ENCODE assay signal across 16 cellular contexts in the genomic region with DNA sequence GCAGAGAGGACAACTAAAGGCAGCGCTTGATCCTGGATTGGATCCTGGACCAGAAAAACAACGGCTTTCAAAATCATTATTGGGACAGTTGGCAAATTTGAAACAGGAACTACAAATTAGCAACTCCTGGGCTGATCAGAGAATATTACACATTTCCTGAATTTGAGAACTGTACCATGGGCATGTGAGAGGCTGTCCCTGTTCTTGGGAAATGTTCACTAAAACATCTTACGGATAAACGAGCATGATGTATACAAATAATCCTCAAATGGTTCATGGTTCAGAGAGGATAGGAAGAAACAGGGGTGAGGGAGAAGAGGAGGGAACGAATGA. TPM values are rescaled to one million over a fixed set of nuclear protein-coding genes. Genes with fewer than 3 reads are reported as not detected.
A peak's percentile ranks its signal among the peaks of the same experiment; 100 is the strongest.
DNase-seq lines count a peak whose midpoint lies in the region; TF ChIP-seq lines count a peak whose summit lies in the region.
"Had no signal": no experiment of that assay in that cellular context is flagged by ENCODE, and none has a peak within 500 bp of the region (broad histone marks: within the 10 kb centered on the region; RNA-seq: fewer than 3 reads in every experiment).

No MANE protein-coding gene starts in this region.

- no peak overlapping the region for H2BK5ac ChIP-seq in mesenchymal stem cell (ENCODE audit: low read depth, low read length, poor library complexity, severe bottlenecking)

- H3K4me3 Mint-ChIP-seq in activated T-helper 2 cell treated with anti-CD3 and anti-CD28 coated beads, Interferon-gamma antibody, Interleukin-2, Interleukin-4, amounts not matched to agents 10 μg/mL and 5 μg/mL and 100 μg/mL, durations not matched to agents 14 hours and 24 hours and 36 hours (ENCODE audit: low read depth): no peak overlapping the region
- no peak overlapping the region for H3K4me3 Mint-ChIP-seq in osteocyte (ENCODE audit: unreplicated experiment)

- H3K27ac ChIP-seq in mesenchymal stem cell (ENCODE audit: low read length, poor library complexity, severe bottlenecking) (peak overlapping the region; percentile 96), uterus (peak overlapping the region; percentile 76 to 82)

- intact Hi-C loops in activated T-helper 2 cell treated with anti-CD3 and anti-CD28 coated beads, Interferon-gamma antibody, Interleukin-2, Interleukin-4, amounts not matched to agents 10 μg/mL and 5 μg/mL and 100 μg/mL, durations not matched to agents 14 hours and 24 hours and 36 hours (cut with micrococcal nuclease): no loop called here
- intact Hi-C loops in uterus (cut with DNase I; ENCODE audit: low total_unique reads): no loop called here

- peaks cover 32% of the 10 kb centered on the region for H3K4me1 Mint-ChIP-seq in activated T-helper 2 cell treated with anti-CD3 and anti-CD28 coated beads, Interferon-gamma antibody, Interleukin-2, Interleukin-4, amounts not matched to agents 10 μg/mL and 5 μg/mL and 100 μg/mL, durations not matched to agents 14 hours and 24 hours and 36 hours (ENCODE audit: low read depth)
- peaks cover 5% of the 10 kb centered on the region for H3K4me1 Mint-ChIP-seq in osteocyte (ENCODE audit: unreplicated experiment)

- H3K27me3 ChIP-seq in mesenchymal stem cell (ENCODE audit: control insufficient read depth in 1 of 2, insufficient read depth in 1 of 2, low read length in 2 of 2) (no peaks in the 10 kb centered on the region), uterus (no peaks in the 10 kb centered on the region)

- H3K9ac ChIP-seq in mesenchymal stem cell (ENCODE audit: low read length): peak overlapping the region; percentile 37

- no peak overlapping the region for H4K91ac ChIP-seq in mesenchymal stem cell (ENCODE audit: low read length)

- 94% methylated on average over 5 of the region's 5 CpGs for WGBS in mesenchymal stem cell

- no peak overlapping the region for H2BK15ac ChIP-seq in mesenchymal stem cell (ENCODE audit: low read depth, poor library complexity, severe bottlenecking)

- H2AFZ ChIP-seq in mesenchymal stem cell (ENCODE audit: low read depth, low read length): no peak overlapping the region

- peak overlapping the region; percentile 51 for H2AK5ac ChIP-seq in mesenchymal stem cell (ENCODE audit: low read length, severe bottlenecking)

- no peaks in the 10 kb centered on the region for H3K9me3 ChIP-seq in mesenchymal stem cell (ENCODE audit: control insufficient read depth, low read length)
- H3K9me3 ChIP-seq in uterus: no peaks in the 10 kb centered on the region

- H3K4me1 ChIP-seq in mesenchymal stem cell (ENCODE audit: control insufficient read depth, insufficient read depth, low read depth, low read length): peaks cover 40% of the 10 kb centered on the region
- no peaks in the 10 kb centered on the region for H3K4me1 ChIP-seq in uterus

- DNase-seq in SKM-1 treated with dmso at 0.1 percent for 144 hours (lab: John Stamatoyannopoulos, UW; ENCODE audit: unreplicated experiment) (peak; percentile 22), SKM-1 (lab: John Stamatoyannopoulos, UW; ENCODE audit: unreplicated experiment) (no peak), mesenchymal stem cell (no peak), uterus (no peak), NCI-H128 (lab: John Stamatoyannopoulos, UW; ENCODE audit: unreplicated experiment) (no peak), osteocyte (ENCODE audit: extremely low spot score, unreplicated experiment) (no peak), cerebellar nuclear complex (lab: John Stamatoyannopoulos, UW) (no peak)
- DNase-seq in activated T-helper 2 cell treated with anti-CD3 and anti-CD28 coated beads, Interferon-gamma antibody, Interleukin-2, Interleukin-4, amounts not matched to agents 10 μg/mL and 5 μg/mL and 100 μg/mL, durations not matched to agents 14 hours and 24 hours and 36 hours (ENCODE audit: low spot score): no peak
- DNase-seq: effector memory CD4-positive, alpha-beta T cell; foreskin melanocyte; NCI-H1694 treated with DMSO at 0.1 percent for 48 hours; NCI-H510A treated with DMSO at 0.1 percent for 48 hours; RPMI8226; stimulated activated CD4-positive, alpha-beta T cell treated with anti-CD3 and anti-CD28 coated beads, Interleukin-1b, Interleukin-23, amount 100 ng/mL, for 48 hours; T1000 had no signal

- no peak overlapping the region for H3K14ac ChIP-seq in mesenchymal stem cell (ENCODE audit: low read length in 2 of 2)

- H3K4me2 ChIP-seq in mesenchymal stem cell (ENCODE audit: low read length, poor library complexity, severe bottlenecking): no peak overlapping the region

- H3K4me3 ChIP-seq in mesenchymal stem cell (ENCODE audit: insufficient read depth in 1 of 2, low read depth in 1 of 2, low read length in 2 of 2): peak overlapping the region in 1 of 2 experiments; percentile 0
- H3K4me3 ChIP-seq in uterus: no peak overlapping the region
- H3K4me3 ChIP-seq: K562 had no signal

- no peak overlapping the region for H2BK12ac ChIP-seq in mesenchymal stem cell (ENCODE audit: low read length in 2 of 2)

- H3K4ac ChIP-seq in mesenchymal stem cell (ENCODE audit: low read depth in 1 of 2, low read length in 2 of 2): no peak overlapping the region

- TF ChIP-seq CTCF in uterus (IDR thresholded peaks at IDR 0.05) (no peak), osteocyte (IDR thresholded peaks at IDR 0.05) (no peak)

- H3K36me3 ChIP-seq in mesenchymal stem cell (ENCODE audit: control insufficient read depth in 1 of 2, insufficient read depth in 2 of 2, low read depth in 1 of 2, low read length in 2 of 2) (peaks cover 22 to 24% of the 10 kb centered on the region in 2 experiments), uterus (no peaks in the 10 kb centered on the region)

- peaks cover 13% of the 10 kb centered on the region for H3K79me1 ChIP-seq in mesenchymal stem cell (replicated peaks; ENCODE audit: low read length, poor library complexity, severe bottlenecking)

- H3K9me3 Mint-ChIP-seq in activated T-helper 2 cell treated with anti-CD3 and anti-CD28 coated beads, Interferon-gamma antibody, Interleukin-2, Interleukin-4, amounts not matched to agents 10 μg/mL and 5 μg/mL and 100 μg/mL, durations not matched to agents 14 hours and 24 hours and 36 hours: no peaks in the 10 kb centered on the region
- no peaks in the 10 kb centered on the region for H3K9me3 Mint-ChIP-seq in osteocyte (ENCODE audit: unreplicated experiment)

- H3K27ac Mint-ChIP-seq in activated T-helper 2 cell treated with anti-CD3 and anti-CD28 coated beads, Interferon-gamma antibody, Interleukin-2, Interleukin-4, amounts not matched to agents 10 μg/mL and 5 μg/mL and 100 μg/mL, durations not matched to agents 14 hours and 24 hours and 36 hours: peak overlapping the region; percentile 67
- no peak overlapping the region for H3K27ac Mint-ChIP-seq in osteocyte (ENCODE audit: unreplicated experiment)

- H2BK120ac ChIP-seq in mesenchymal stem cell (ENCODE audit: low read depth, low read length): no peak overlapping the region

- H4K8ac ChIP-seq in mesenchymal stem cell (ENCODE audit: low read length): no peak overlapping the region

- H3K23ac ChIP-seq in mesenchymal stem cell (ENCODE audit: low read length in 2 of 2): no peak overlapping the region

- no peaks in the 10 kb centered on the region for H3K27me3 Mint-ChIP-seq in activated T-helper 2 cell treated with anti-CD3 and anti-CD28 coated beads, Interferon-gamma antibody, Interleukin-2, Interleukin-4, amounts not matched to agents 10 μg/mL and 5 μg/mL and 100 μg/mL, durations not matched to agents 14 hours and 24 hours and 36 hours (ENCODE audit: low read depth)
- no peaks in the 10 kb centered on the region for H3K27me3 Mint-ChIP-seq in osteocyte (ENCODE audit: unreplicated experiment)

- H3K18ac ChIP-seq in mesenchymal stem cell (ENCODE audit: low read depth in 1 of 2, low read length in 2 of 2): no peak overlapping the region

- no peak for TF ChIP-seq POLR2A in uterus (IDR thresholded peaks at IDR 0.05)

- peaks cover 36% of the 10 kb centered on the region for H3K36me3 Mint-ChIP-seq in activated T-helper 2 cell treated with anti-CD3 and anti-CD28 coated beads, Interferon-gamma antibody, Interleukin-2, Interleukin-4, amounts not matched to agents 10 μg/mL and 5 μg/mL and 100 μg/mL, durations not matched to agents 14 hours and 24 hours and 36 hours (ENCODE audit: low read depth)
- peaks cover 16% of the 10 kb centered on the region for H3K36me3 Mint-ChIP-seq in osteocyte (ENCODE audit: unreplicated experiment)

RNA-seq across cellular contexts. Expression of gene ITGAE, which starts 2.3 kb away (rescaled TPM):
- 36.2 and 42.4 TPM in 2 replicates for total RNA-seq in activated T-helper 2 cell treated with anti-CD3 and anti-CD28 coated beads, Interferon-gamma antibody, Interleukin-2, Interleukin-4, amounts not matched to agents 10 μg/mL and 5 μg/mL and 100 μg/mL, durations not matched to agents 14 hours and 24 hours and 36 hours
- 70.1 TPM for polyA plus RNA-seq in mesenchymal stem cell (2013, experiment 1 of 2)
- 73.2 TPM for polyA plus RNA-seq in mesenchymal stem cell (2013, experiment 2 of 2)
- 10 to 100 TPM in 2 of 4 donors, 1 to 10 TPM in 2; 2.8 to 46.8 (median 14.2) TPM for total RNA-seq in uterus
- total RNA-seq in osteocyte: 24.5 and 25.3 TPM in 2 replicates

RNA-seq across cellular contexts. Expression of gene NCBP3, which starts 42.8 kb away (rescaled TPM):
- 49.2 and 57.2 TPM in 2 replicates for total RNA-seq in activated T-helper 2 cell treated with anti-CD3 and anti-CD28 coated beads, Interferon-gamma antibody, Interleukin-2, Interleukin-4, amounts not matched to agents 10 μg/mL and 5 μg/mL and 100 μg/mL, durations not matched to agents 14 hours and 24 hours and 36 hours
- 20.3 TPM for polyA plus RNA-seq in mesenchymal stem cell (2013, experiment 1 of 2)
- polyA plus RNA-seq in mesenchymal stem cell (2013, experiment 2 of 2): 19.5 TPM
- total RNA-seq in uterus: 10 to 100 TPM; 16.5 to 46.7 (median 30.1) TPM
- total RNA-seq in osteocyte: 44.4 and 45.8 TPM in 2 replicates
